Comparison of ENCODE assay signal across 2 cellular contexts in genomic region chr1:25140073-25140797, GRCh38.
A peak's percentile ranks its signal among the peaks of the same experiment; 100 is the strongest.
TF ChIP-seq lines count a peak whose summit lies in the region.

No MANE protein-coding gene starts in this region.

TF ChIP-seq in HEK293, 187 proteins besides CTCF, POLR2A, EP300 and RAD21 (continued from another document and continues in another):
- no peak for TF ChIP-seq ZBTB11 (tag by site-specific recombination; conservative IDR thresholded peaks at IDR 0.05; ENCODE audit: low read depth)
- no peak for TF ChIP-seq OSR2 (tag by site-specific recombination; IDR thresholded peaks at IDR 0.05)
- TF ChIP-seq, protein P1, sequence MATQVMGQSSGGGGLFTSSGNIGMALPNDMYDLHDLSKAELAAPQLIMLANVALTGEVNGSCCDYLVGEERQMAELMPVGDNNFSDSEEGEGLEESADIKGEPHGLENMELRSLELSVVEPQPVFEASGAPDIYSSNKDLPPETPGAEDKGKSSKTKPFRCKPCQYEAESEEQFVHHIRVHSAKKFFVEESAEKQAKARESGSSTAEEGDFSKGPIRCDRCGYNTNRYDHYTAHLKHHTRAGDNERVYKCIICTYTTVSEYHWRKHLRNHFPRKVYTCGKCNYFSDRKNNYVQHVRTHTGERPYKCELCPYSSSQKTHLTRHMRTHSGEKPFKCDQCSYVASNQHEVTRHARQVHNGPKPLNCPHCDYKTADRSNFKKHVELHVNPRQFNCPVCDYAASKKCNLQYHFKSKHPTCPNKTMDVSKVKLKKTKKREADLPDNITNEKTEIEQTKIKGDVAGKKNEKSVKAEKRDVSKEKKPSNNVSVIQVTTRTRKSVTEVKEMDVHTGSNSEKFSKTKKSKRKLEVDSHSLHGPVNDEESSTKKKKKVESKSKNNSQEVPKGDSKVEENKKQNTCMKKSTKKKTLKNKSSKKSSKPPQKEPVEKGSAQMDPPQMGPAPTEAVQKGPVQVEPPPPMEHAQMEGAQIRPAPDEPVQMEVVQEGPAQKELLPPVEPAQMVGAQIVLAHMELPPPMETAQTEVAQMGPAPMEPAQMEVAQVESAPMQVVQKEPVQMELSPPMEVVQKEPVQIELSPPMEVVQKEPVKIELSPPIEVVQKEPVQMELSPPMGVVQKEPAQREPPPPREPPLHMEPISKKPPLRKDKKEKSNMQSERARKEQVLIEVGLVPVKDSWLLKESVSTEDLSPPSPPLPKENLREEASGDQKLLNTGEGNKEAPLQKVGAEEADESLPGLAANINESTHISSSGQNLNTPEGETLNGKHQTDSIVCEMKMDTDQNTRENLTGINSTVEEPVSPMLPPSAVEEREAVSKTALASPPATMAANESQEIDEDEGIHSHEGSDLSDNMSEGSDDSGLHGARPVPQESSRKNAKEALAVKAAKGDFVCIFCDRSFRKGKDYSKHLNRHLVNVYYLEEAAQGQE (tag by site-specific recombination; IDR thresholded peaks at IDR 0.05) = no peak
- TF ChIP-seq GLIS1 (tag by site-specific recombination; IDR thresholded peaks at IDR 0.05) = peak; percentile 68
- TF ChIP-seq SETDB1 (IDR thresholded peaks at IDR 0.05; ENCODE audit: insufficient read length, low read length) = no peak
- TF ChIP-seq, protein P2, sequence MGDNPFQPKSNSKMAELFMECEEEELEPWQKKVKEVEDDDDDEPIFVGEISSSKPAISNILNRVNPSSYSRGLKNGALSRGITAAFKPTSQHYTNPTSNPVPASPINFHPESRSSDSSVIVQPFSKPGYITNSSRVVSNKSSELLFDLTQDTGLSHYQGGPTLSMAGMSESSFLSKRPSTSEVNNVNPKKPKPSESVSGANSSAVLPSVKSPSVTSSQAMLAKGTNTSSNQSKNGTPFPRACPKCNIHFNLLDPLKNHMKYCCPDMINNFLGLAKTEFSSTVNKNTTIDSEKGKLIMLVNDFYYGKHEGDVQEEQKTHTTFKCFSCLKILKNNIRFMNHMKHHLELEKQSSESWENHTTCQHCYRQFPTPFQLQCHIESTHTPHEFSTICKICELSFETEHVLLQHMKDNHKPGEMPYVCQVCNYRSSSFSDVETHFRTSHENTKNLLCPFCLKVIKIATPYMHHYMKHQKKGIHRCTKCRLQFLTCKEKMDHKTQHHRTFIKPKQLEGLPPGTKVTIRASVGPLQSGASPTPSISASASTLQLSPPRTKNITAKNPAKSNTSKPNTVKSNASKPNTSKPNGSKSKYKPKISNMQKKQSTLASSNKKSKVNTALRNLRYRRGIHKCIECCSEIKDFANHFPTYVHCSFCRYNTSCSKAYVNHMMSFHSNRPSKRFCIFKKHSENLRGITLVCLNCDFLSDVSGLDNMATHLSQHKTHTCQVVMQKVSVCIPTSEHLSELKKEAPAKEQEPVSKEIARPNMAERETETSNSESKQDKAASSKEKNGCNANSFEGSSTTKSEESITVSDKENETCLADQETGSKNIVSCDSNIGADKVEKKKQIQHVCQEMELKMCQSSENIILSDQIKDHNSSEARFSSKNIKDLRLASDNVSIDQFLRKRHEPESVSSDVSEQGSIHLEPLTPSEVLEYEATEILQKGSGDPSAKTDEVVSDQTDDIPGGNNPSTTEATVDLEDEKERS (tag by site-specific recombination; IDR thresholded peaks at IDR 0.05) = no peak
- TF ChIP-seq ZNF335 (tag by site-specific recombination; conservative IDR thresholded peaks at IDR 0.05) = no peak
- no peak for TF ChIP-seq KLF9 (tag by site-specific recombination; IDR thresholded peaks at IDR 0.05; ENCODE audit: low read depth)
- TF ChIP-seq ZNF114 (tag by site-specific recombination; IDR thresholded peaks at IDR 0.05) = no peak
- TF ChIP-seq, protein P3, sequence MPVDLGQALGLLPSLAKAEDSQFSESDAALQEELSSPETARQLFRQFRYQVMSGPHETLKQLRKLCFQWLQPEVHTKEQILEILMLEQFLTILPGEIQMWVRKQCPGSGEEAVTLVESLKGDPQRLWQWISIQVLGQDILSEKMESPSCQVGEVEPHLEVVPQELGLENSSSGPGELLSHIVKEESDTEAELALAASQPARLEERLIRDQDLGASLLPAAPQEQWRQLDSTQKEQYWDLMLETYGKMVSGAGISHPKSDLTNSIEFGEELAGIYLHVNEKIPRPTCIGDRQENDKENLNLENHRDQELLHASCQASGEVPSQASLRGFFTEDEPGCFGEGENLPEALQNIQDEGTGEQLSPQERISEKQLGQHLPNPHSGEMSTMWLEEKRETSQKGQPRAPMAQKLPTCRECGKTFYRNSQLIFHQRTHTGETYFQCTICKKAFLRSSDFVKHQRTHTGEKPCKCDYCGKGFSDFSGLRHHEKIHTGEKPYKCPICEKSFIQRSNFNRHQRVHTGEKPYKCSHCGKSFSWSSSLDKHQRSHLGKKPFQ (tag by site-specific recombination; IDR thresholded peaks at IDR 0.05) = no peak
- TF ChIP-seq ZNF777 (tag by site-specific recombination; IDR thresholded peaks at IDR 0.05; ENCODE audit: borderline replicate concordance) = no peak
- TF ChIP-seq ZNF341 (tag by site-specific recombination; IDR thresholded peaks at IDR 0.05; ENCODE audit: low read depth) = peak; percentile 94
- TF ChIP-seq ZNF416 (tag by site-specific recombination; IDR thresholded peaks at IDR 0.05) = no peak
- TF ChIP-seq ZBTB8A (tag by site-specific recombination; IDR thresholded peaks at IDR 0.05) = peak; percentile 45; the same call in 1 of the 2 replicates
- TF ChIP-seq ZNF830 (tag by site-specific recombination; IDR thresholded peaks at IDR 0.05; ENCODE audit: low read depth) = no peak
- TF ChIP-seq ZNF24 (tag by site-specific recombination; IDR thresholded peaks at IDR 0.05) = no peak

TF ChIP-seq in SK-N-SH, 30 proteins besides CTCF, POLR2A, EP300 and RAD21 (continued from another document):
- TF ChIP-seq SIN3A (IDR thresholded peaks at IDR 0.05; ENCODE audit: borderline replicate concordance, low read depth, low read length) = no peak
